In the genomic region with DNA sequence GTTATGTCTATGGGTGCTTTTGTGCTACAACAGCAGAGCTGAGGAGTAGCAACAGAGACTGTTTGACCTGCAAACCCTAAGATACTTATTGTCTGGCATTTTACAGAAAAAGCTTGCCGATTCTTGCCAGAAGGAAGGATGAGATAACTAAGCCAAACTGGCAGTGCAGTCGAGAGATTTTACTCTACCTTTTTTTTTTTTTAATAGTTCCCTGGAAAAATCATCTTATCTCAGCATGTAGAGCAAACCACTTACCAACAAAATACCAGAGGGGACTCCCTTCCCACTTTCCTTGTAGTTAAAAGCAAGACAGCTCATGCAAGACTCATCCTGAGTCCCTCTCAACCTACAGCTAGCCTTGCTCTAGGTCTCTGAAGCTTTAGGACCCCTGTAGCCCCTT, we compare ENCODE assay signal across 12 cellular contexts.
DNase-seq lines count a peak whose midpoint lies in the region; FAIRE-seq and TF ChIP-seq lines count a peak whose summit lies in the region.
"Had no signal": no experiment of that assay in that cellular context is flagged by ENCODE, and none has a peak within 500 bp of the region (broad histone marks: within the 10 kb centered on the region; RNA-seq: fewer than 3 reads in every experiment).

No MANE protein-coding gene starts in this region.

- H3K36me3 ChIP-seq in keratinocyte (ENCODE audit: control insufficient read depth in 2 of 2, extremely low read depth in 1 of 2, insufficient read depth in 2 of 2, low read length in 2 of 2) (no peaks in the 10 kb centered on the region), subcutaneous abdominal adipose tissue (ENCODE audit: control insufficient read depth in 5 of 5, insufficient read depth in 5 of 5, low read length in 5 of 5) (peaks cover 15 to 49% (median 31%) of the 10 kb centered on the region in 5 donors)

- POLR2A ChIA-PET in MCF 10A (lab: Yijun Ruan, JAX): interaction anchor here (0.6 to 9.4 kb wide), 9 partner anchors 9 to 449 kb away, joined by 3 to 146 read pairs (median 5); a partner anchor contains a TSS

- no TSS peak for BruUV-seq in MCF 10A (replicated peaks; lab: Mats Ljungman, UMichigan)

- CTCF ChIA-PET in MCF 10A (lab: Yijun Ruan, JAX): interaction anchor here (0.6 to 2.7 kb wide), 9 partner anchors 9 to 664 kb away, joined by 3 to 17 read pairs (median 5); no protein-coding TSS in a partner anchor

- H3K27ac ChIP-seq in keratinocyte (ENCODE audit: control insufficient read depth, insufficient read depth, low read length) (peak overlapping the region; percentile 45), subcutaneous abdominal adipose tissue (ENCODE audit: low read depth, low read length) (peak overlapping the region; percentile 0)
- H3K27ac ChIP-seq: neutrophil had no signal

- H3K36me3 Mint-ChIP-seq in MCF 10A (ENCODE audit: insufficient read depth, unreplicated experiment): peaks cover 22% of the 10 kb centered on the region

- H3K9me3 Mint-ChIP-seq in MCF 10A (ENCODE audit: unreplicated experiment): peaks cover 7% of the 10 kb centered on the region

- H4K20me1 ChIP-seq in keratinocyte (ENCODE audit: control insufficient read depth, extremely low read depth, insufficient read depth, low read length): no peaks in the 10 kb centered on the region

- in situ Hi-C loops in ACHN (cut with HindIII; ENCODE audit: low pct_ligation_motif_present, low pct_unique_long_range_greater_than_20kb, low sequenced_read_pairs): no loop called here

- no peak overlapping the region for H3K4me3 ChIP-seq in keratinocyte (ENCODE audit: control insufficient read depth in 2 of 3, extremely low read depth in 1 of 3, insufficient read depth in 2 of 3, low read depth in 1 of 3, low read length in 3 of 3)
- no peak overlapping the region for H3K4me3 ChIP-seq in subcutaneous abdominal adipose tissue (ENCODE audit: low read depth in 1 of 5, low read length in 5 of 5)

- H3K9ac ChIP-seq in keratinocyte (ENCODE audit: control insufficient read depth, extremely low read depth, insufficient read depth, low read length) (no peak overlapping the region), subcutaneous abdominal adipose tissue (ENCODE audit: low read length in 5 of 5) (no peak overlapping the region)

- H3K4me1 ChIP-seq in keratinocyte (ENCODE audit: control insufficient read depth, extremely low read depth, insufficient read depth, low read length) (peaks cover 46% of the 10 kb centered on the region), subcutaneous abdominal adipose tissue (ENCODE audit: control insufficient read depth in 5 of 5, insufficient read depth in 5 of 5, low read length in 5 of 5) (peaks cover 3 to 46% (median 44%) of the 10 kb centered on the region in 5 donors)

- TF ChIP-seq CTCF in MCF 10A (IDR thresholded peaks at IDR 0.05; ENCODE audit: unreplicated experiment): no peak
- TF ChIP-seq CTCF in keratinocyte (optimal IDR thresholded peaks at IDR 0.05 in 1 of 3, IDR thresholded peaks at IDR 0.05 in 1 of 3, conservative IDR thresholded peaks at IDR 0.05 in 1 of 3; ENCODE audit: extremely low read depth in 1 of 3, insufficient read depth in 2 of 3, low read length in 3 of 3): no peak

- intact Hi-C loops in MCF 10A (cut with micrococcal nuclease): no loop called here

- peaks cover 41% of the 10 kb centered on the region for H3K4me1 Mint-ChIP-seq in MCF 10A (ENCODE audit: insufficient read depth, unreplicated experiment)

- no peaks in the 10 kb centered on the region for H3K27me3 Mint-ChIP-seq in MCF 10A (ENCODE audit: insufficient read depth, unreplicated experiment)

- peak overlapping the region; percentile 47 for H3K4me2 ChIP-seq in keratinocyte (ENCODE audit: control insufficient read depth, extremely low read depth, insufficient read depth, low read depth, low read length)

- H2AFZ ChIP-seq in keratinocyte (ENCODE audit: control insufficient read depth, low read length): no peak overlapping the region

- no peaks in the 10 kb centered on the region for H3K9me1 ChIP-seq in keratinocyte (ENCODE audit: control insufficient read depth, extremely low read depth, insufficient read depth, low read length)

- H3K27ac Mint-ChIP-seq in MCF 10A (ENCODE audit: low read depth, unreplicated experiment): peak overlapping the region; percentile 68

- DNase-seq in NCI-H226: peak; percentile 63
- peak; percentile 31 for DNase-seq in MCF 10A (ENCODE audit: unreplicated experiment)
- DNase-seq in keratinocyte (ENCODE audit: low read depth, low spot score): no peak
- DNase-seq in ACHN: no peak
- no peak for DNase-seq in dedifferentiated amniotic fluid mesenchymal stem cell (ENCODE audit: extremely low spot score)
- no peak for DNase-seq in activated CD4-positive, CD25-positive, alpha-beta regulatory T cell (lab: John Stamatoyannopoulos, UW)
- DNase-seq in epidermal melanocyte (ENCODE audit: insufficient read length, low spot score): no peak
- DNase-seq: activated CD4-positive, alpha-beta T cell treated with anti-CD3 and anti-CD28 coated beads, Interleukin-2, amount 50 U/mL, for 48 hours; activated naive CD4-positive, alpha-beta T cell; NCI-H510A treated with DMSO at 0.1 percent for 48 hours had no signal

- peak; percentile 26 for FAIRE-seq in keratinocyte (lab: Jason Lieb, UNC)

- dilution Hi-C loops in keratinocyte (cut with MboI; ENCODE audit: extremely low pct_ligation_motif_present, low sequenced_read_pairs): no loop called here

- no peaks in the 10 kb centered on the region for H3K79me2 ChIP-seq in keratinocyte (ENCODE audit: control insufficient read depth, insufficient read depth, low read length)

- no peak overlapping the region for H3K4me3 Mint-ChIP-seq in MCF 10A (ENCODE audit: unreplicated experiment)

- no peaks in the 10 kb centered on the region for H3K9me3 ChIP-seq in keratinocyte (ENCODE audit: control insufficient read depth, low read depth, low read length)
- H3K9me3 ChIP-seq in subcutaneous abdominal adipose tissue (ENCODE audit: control insufficient read depth in 5 of 5, low read length in 5 of 5): no peaks in the 10 kb centered on the region
- H3K9me3 ChIP-seq: neutrophil had no signal

- H3K27me3 ChIP-seq in keratinocyte (ENCODE audit: control insufficient read depth, extremely low read depth, insufficient read depth, low read length) (no peaks in the 10 kb centered on the region), subcutaneous abdominal adipose tissue (ENCODE audit: control insufficient read depth in 5 of 5, insufficient read depth in 4 of 5, low read length in 5 of 5) (no peaks in the 10 kb centered on the region)
- H3K27me3 ChIP-seq: neutrophil had no signal

Comparison
In these comparisons a context has a peak if more than half of its experiments do, and no peak if none do; other contexts are left out.
1. DNase-seq: peak in NCI-H226 (single experiment) and MCF 10A (single experiment); none in keratinocyte (single experiment), ACHN (single experiment), dedifferentiated amniotic fluid mesenchymal stem cell (single experiment), activated CD4-positive, CD25-positive, alpha-beta regulatory T cell (0 of 4) and epidermal melanocyte (single experiment).